In genomic region chr14:30223385-30223785, GRCh38 we compare ENCODE assay signal across 8 cellular contexts.
DNase-seq lines count a peak whose midpoint lies in the region; FAIRE-seq and TF ChIP-seq lines count a peak whose summit lies in the region.

No MANE protein-coding gene starts in this region.

- H3K23me2 ChIP-seq in H9 (ENCODE audit: insufficient read length, low read depth, low read length, poor library complexity, severe bottlenecking), result no peaks in the 10 kb centered on the region

- H3K27me3 ChIP-seq in small intestine (ENCODE audit: control insufficient read depth in 2 of 2, insufficient read depth in 2 of 2, low read length in 2 of 2) (no peaks in the 10 kb centered on the region), H9 (ENCODE audit: insufficient read depth, low read length) (no peaks in the 10 kb centered on the region)

- H4K5ac ChIP-seq in H9 (ENCODE audit: insufficient read length, low read depth, low read length), result no peak overlapping the region

- no peak overlapping the region for H2AK5ac ChIP-seq in H9 (ENCODE audit: insufficient read length, low read length)

- H4K91ac ChIP-seq in H9 (ENCODE audit: insufficient read length, low read depth, low read length), result no peak overlapping the region

- no peaks in the 10 kb centered on the region for H4K20me1 ChIP-seq in H9 (ENCODE audit: control insufficient read depth, insufficient read depth, insufficient read length)

- no peak overlapping the region for H2BK12ac ChIP-seq in H9 (ENCODE audit: insufficient read length, low read depth, low read length)

- H3K4me1 ChIP-seq in small intestine (ENCODE audit: control insufficient read depth in 2 of 2, insufficient read depth in 1 of 2, low read depth in 1 of 2, low read length in 1 of 2) (peaks cover 0 to 4% of the 10 kb centered on the region in 2 donors), H9 (ENCODE audit: insufficient read depth, low read length) (no peaks in the 10 kb centered on the region)

- H3K9me3 ChIP-seq in small intestine (ENCODE audit: control insufficient read depth, low read depth), result no peaks in the 10 kb centered on the region
- H3K9me3 ChIP-seq in H9 (ENCODE audit: control insufficient read depth, low read depth, low read length), result no peaks in the 10 kb centered on the region

- H3K4me3 Mint-ChIP-seq in H9, result no peak overlapping the region
- no peak overlapping the region for H3K4me3 Mint-ChIP-seq in T-helper 2 cell treated with Interferon-gamma antibody and Interleukin-4, amounts not matched to agents 5 μg/mL and 100 μg/mL, for 36 hours
- no peak overlapping the region for H3K4me3 Mint-ChIP-seq in CD14-positive monocyte

- no peak overlapping the region for H2AFZ ChIP-seq in H9 (ENCODE audit: low read length)

- no peak for TF ChIP-seq CTCF in H9 (conservative IDR thresholded peaks at IDR 0.05)
- TF ChIP-seq CTCF in CD14-positive monocyte (IDR thresholded peaks at IDR 0.05), result no peak

- intact Hi-C loops in CD14-positive monocyte (cut with micrococcal nuclease), result no loop called here

- WGBS in small intestine, 3 donors, result 18 to 35% (median 23%) methylated on average over 2 of the region's 2 CpGs
- no CpG with 5 or more reads among the region's 2 CpGs for WGBS in H9 (ENCODE audit: extremely low coverage, insufficient read length, low lambda C conversion rate)

- no peak overlapping the region; the same call in 1 of the 2 replicates for H3K14ac ChIP-seq in H9 (ENCODE audit: insufficient read depth, low read length)

- H3K79me1 ChIP-seq in H9 (ENCODE audit: insufficient read depth, low read depth, low read length, poor library complexity, severe bottlenecking), result no peaks in the 10 kb centered on the region

- no peak overlapping the region for H3K18ac ChIP-seq in H9 (ENCODE audit: insufficient read length, low read depth, low read length)

- no peak overlapping the region for H3K56ac ChIP-seq in H9 (ENCODE audit: insufficient read length, low read depth, low read length)

- H3K23ac ChIP-seq in H9 (ENCODE audit: insufficient read length, low read depth, low read length), result no peak overlapping the region

- H3K36me3 Mint-ChIP-seq in H9 (ENCODE audit: insufficient read depth in 1 of 3, low read depth in 3 of 3) (no peaks in the 10 kb centered on the region), CD14-positive monocyte (no peaks in the 10 kb centered on the region)
- H3K36me3 Mint-ChIP-seq in T-helper 2 cell treated with Interferon-gamma antibody and Interleukin-4, amounts not matched to agents 5 μg/mL and 100 μg/mL, for 36 hours (ENCODE audit: low read depth), result no peaks in the 10 kb centered on the region

- H3K4me2 ChIP-seq in H9 (ENCODE audit: insufficient read depth, insufficient read length, low read length), result no peak overlapping the region

- H3K4me1 Mint-ChIP-seq in H9, result no peaks in the 10 kb centered on the region
- H3K4me1 Mint-ChIP-seq in T-helper 2 cell treated with Interferon-gamma antibody and Interleukin-4, amounts not matched to agents 5 μg/mL and 100 μg/mL, for 36 hours (ENCODE audit: low read depth), result no peaks in the 10 kb centered on the region
- H3K4me1 Mint-ChIP-seq in CD14-positive monocyte, result no peaks in the 10 kb centered on the region

- H3K27ac Mint-ChIP-seq in H9 (no peak overlapping the region), CD14-positive monocyte (no peak overlapping the region)
- no peak overlapping the region for H3K27ac Mint-ChIP-seq in T-helper 2 cell treated with Interferon-gamma antibody and Interleukin-4, amounts not matched to agents 5 μg/mL and 100 μg/mL, for 36 hours

- no peak overlapping the region for H2BK20ac ChIP-seq in H9 (ENCODE audit: low read depth, low read length, poor library complexity, severe bottlenecking)

- no peak overlapping the region for H3K4me3 ChIP-seq in small intestine (ENCODE audit: low read depth in 1 of 2, low read length in 2 of 2)

- H3K36me3 ChIP-seq in small intestine (ENCODE audit: control insufficient read depth in 2 of 2, insufficient read depth in 2 of 2, low read length in 2 of 2), result no peaks in the 10 kb centered on the region

- H3K9ac ChIP-seq in H9 (ENCODE audit: extremely low read depth, insufficient read length, low read length), result no peak overlapping the region

- DNase-seq in H54 (ENCODE audit: insufficient read length, low spot score), result peak; percentile 26
- peak; percentile 92 for DNase-seq in RPMI7951 (ENCODE audit: low read depth)
- peak; percentile 93 for DNase-seq in glomerular endothelial cell (ENCODE audit: extremely low read depth, low read depth, low spot score)
- peak; percentile 77 for DNase-seq in small intestine
- DNase-seq in H9, result no peak
- no peak for DNase-seq in stimulated activated CD4-positive, alpha-beta T cell treated with anti-CD3 and anti-CD28 coated beads, Interleukin-2, amount 100 ng/mL, for 48 hours
- no peak for DNase-seq in T-helper 2 cell treated with Interferon-gamma antibody and Interleukin-4, amounts not matched to agents 5 μg/mL and 100 μg/mL, for 36 hours (ENCODE audit: low spot score)
- DNase-seq in CD14-positive monocyte (ENCODE audit: low spot score), result no peak

- H3K27me3 Mint-ChIP-seq in H9 (ENCODE audit: low read depth), result no peaks in the 10 kb centered on the region
- H3K27me3 Mint-ChIP-seq in T-helper 2 cell treated with Interferon-gamma antibody and Interleukin-4, amounts not matched to agents 5 μg/mL and 100 μg/mL, for 36 hours (ENCODE audit: low read depth), result no peaks in the 10 kb centered on the region
- H3K27me3 Mint-ChIP-seq in CD14-positive monocyte (ENCODE audit: low read depth in 3 of 3), result peaks cover 2 to 4% (median 2%) of the 10 kb centered on the region in 3 donors

- FAIRE-seq in H54 (lab: Jason Lieb, UNC) (peak; percentile 98), small intestine (lab: Jason Lieb, UNC) (no peak)

- no peak overlapping the region for H3K4ac ChIP-seq in H9 (ENCODE audit: low read depth, low read length)

- no peak overlapping the region for H4K8ac ChIP-seq in H9 (replicated peaks; ENCODE audit: insufficient read length, low read depth, low read length)

- H3K9me3 Mint-ChIP-seq in H9, result no peaks in the 10 kb centered on the region
- H3K9me3 Mint-ChIP-seq in T-helper 2 cell treated with Interferon-gamma antibody and Interleukin-4, amounts not matched to agents 5 μg/mL and 100 μg/mL, for 36 hours, result peaks cover 4% of the 10 kb centered on the region
- H3K9me3 Mint-ChIP-seq in CD14-positive monocyte, result peaks cover 0 to 1% (median 0%) of the 10 kb centered on the region in 7 donors

- H3K27ac ChIP-seq in small intestine (ENCODE audit: low read depth in 1 of 2, low read length in 1 of 2) (no peak overlapping the region), H9 (ENCODE audit: insufficient read length, low read depth, low read length) (no peak overlapping the region)

- no peak overlapping the region for H2BK5ac ChIP-seq in H9 (ENCODE audit: insufficient read length, low read length)

- TF ChIP-seq POLR2A in H54 (IDR thresholded peaks at IDR 0.05; ENCODE audit: low read depth, low read length), result no peak

- no peaks in the 10 kb centered on the region for H3K79me2 ChIP-seq in H9 (ENCODE audit: insufficient read depth, low read length)

- H2BK120ac ChIP-seq in H9 (ENCODE audit: low read depth, low read length, poor library complexity, severe bottlenecking), result no peak overlapping the region

- H3T11ph ChIP-seq in H9 (ENCODE audit: low read length), result no peak overlapping the region

- H2BK15ac ChIP-seq in H9 (ENCODE audit: low read depth, low read length), result no peak overlapping the region

Comparison
In these comparisons a context has a peak if more than half of its experiments do, and no peak if none do; other contexts are left out.
1. DNase-seq: peak in H54 (single experiment), RPMI7951 (single experiment), glomerular endothelial cell (single experiment) and small intestine (single experiment); none in H9 (single experiment), stimulated activated CD4-positive, alpha-beta T cell treated with anti-CD3 and anti-CD28 coated beads, Interleukin-2, amount 100 ng/mL, for 48 hours (0 of 2), T-helper 2 cell treated with Interferon-gamma antibody and Interleukin-4, amounts not matched to agents 5 μg/mL and 100 μg/mL, for 36 hours (single experiment) and CD14-positive monocyte (single experiment).